22 cellular contexts compared by ENCODE assay signal in genomic region chr3:10226293-10226692, GRCh38. TPM values are rescaled to one million over a fixed set of nuclear protein-coding genes. Genes with fewer than 3 reads are reported as not detected.
DNase-seq lines count a peak whose midpoint lies in the region; ATAC-seq, FAIRE-seq and TF ChIP-seq lines count a peak whose summit lies in the region.
"Had no signal": no experiment of that assay in that cellular context is flagged by ENCODE, and none has a peak within 500 bp of the region (broad histone marks: within the 10 kb centered on the region; RNA-seq: fewer than 3 reads in every experiment).

No MANE protein-coding gene starts in this region.

- peak overlapping the region; percentile 84 for H3K27ac ChIP-seq in OCI-LY7 (ENCODE audit: low read depth, low read length, poor library complexity, severe bottlenecking)
- peak overlapping the region; percentile 87 for H3K27ac ChIP-seq in iPS-20b (ENCODE audit: low read length)
- H3K27ac ChIP-seq in mesenchymal stem cell (ENCODE audit: low read length, poor library complexity, severe bottlenecking), result no peak overlapping the region
- no peak overlapping the region for H3K27ac ChIP-seq in GM23248
- no peak overlapping the region for H3K27ac ChIP-seq in hepatocyte
- H3K27ac ChIP-seq: gastroesophageal sphincter had no signal

- TF ChIP-seq POLR2A in GM12892 (IDR thresholded peaks at IDR 0.05; ENCODE audit: low read depth, low read length), result no peak

- H3K4me2 ChIP-seq in OCI-LY7 (ENCODE audit: low read length), result peak overlapping the region; percentile 70
- H3K4me2 ChIP-seq in mesenchymal stem cell (ENCODE audit: low read length, poor library complexity, severe bottlenecking), result no peak overlapping the region
- no peak overlapping the region for H3K4me2 ChIP-seq in GM23248 (ENCODE audit: unreplicated experiment)
- no peak overlapping the region for H3K4me2 ChIP-seq in hepatocyte

- H3K79me2 ChIP-seq in OCI-LY7 (ENCODE audit: insufficient read depth, low read depth, low read length) (no peaks in the 10 kb centered on the region), GM23248 (ENCODE audit: insufficient read depth) (no peaks in the 10 kb centered on the region), hepatocyte (no peaks in the 10 kb centered on the region)

- no peak overlapping the region for H3K14ac ChIP-seq in mesenchymal stem cell (ENCODE audit: low read length in 2 of 2)

- CTCF ChIA-PET in OCI-LY7 (lab: Charles Lee; ENCODE audit: unreplicated experiment), result interaction anchor here (0.5 to 1.0 kb wide), 3 partner anchors 13 to 244 kb away, joined by 3 to 6 read pairs (median 5); no protein-coding TSS in a partner anchor

- H3K18ac ChIP-seq in mesenchymal stem cell (ENCODE audit: low read depth in 1 of 2, low read length in 2 of 2), result no peak overlapping the region

- H4K8ac ChIP-seq in mesenchymal stem cell (ENCODE audit: low read length), result no peak overlapping the region

- H3K9me2 ChIP-seq in OCI-LY7 (ENCODE audit: insufficient read depth, low read length) (no peaks in the 10 kb centered on the region), GM23248 (ENCODE audit: insufficient read depth) (no peaks in the 10 kb centered on the region), hepatocyte (replicated peaks; ENCODE audit: insufficient read depth) (no peaks in the 10 kb centered on the region)

- no peak overlapping the region for H2BK15ac ChIP-seq in mesenchymal stem cell (ENCODE audit: low read depth, poor library complexity, severe bottlenecking)

- H3K9ac ChIP-seq in iPS-20b (ENCODE audit: low read depth, low read length) (peak overlapping the region; percentile 76; the same call in 1 of the 2 replicates), mesenchymal stem cell (ENCODE audit: low read length) (no peak overlapping the region), GM23248 (no peak overlapping the region)

- BruUV-seq in OCI-LY7 (replicated peaks; lab: Mats Ljungman, UMichigan), result no TSS peak

- no peak overlapping the region for H2AK5ac ChIP-seq in mesenchymal stem cell (ENCODE audit: low read length, severe bottlenecking)

- H3K9me3 ChIP-seq in OCI-LY7 (ENCODE audit: low read length) (no peaks in the 10 kb centered on the region), iPS-20b (ENCODE audit: insufficient read depth, low read depth, low read length) (no peaks in the 10 kb centered on the region), mesenchymal stem cell (ENCODE audit: control insufficient read depth, low read length) (no peaks in the 10 kb centered on the region), GM23248 (ENCODE audit: low read depth) (no peaks in the 10 kb centered on the region), hepatocyte (ENCODE audit: low read depth) (no peaks in the 10 kb centered on the region)
- H3K9me3 ChIP-seq: gastroesophageal sphincter had no signal

- no peak overlapping the region for H2BK120ac ChIP-seq in mesenchymal stem cell (ENCODE audit: low read depth, low read length)

- H3K4ac ChIP-seq in mesenchymal stem cell (ENCODE audit: low read depth in 1 of 2, low read length in 2 of 2), result no peak overlapping the region

- H2AFZ ChIP-seq in OCI-LY7 (ENCODE audit: low read length), result peak overlapping the region; percentile 61
- no peak overlapping the region for H2AFZ ChIP-seq in mesenchymal stem cell (ENCODE audit: low read depth, low read length)
- H2AFZ ChIP-seq in GM23248, result no peak overlapping the region
- no peak overlapping the region for H2AFZ ChIP-seq in hepatocyte

- peak overlapping the region; percentile 41 for H3K4me3 ChIP-seq in OCI-LY7 (ENCODE audit: low read depth, low read length, poor library complexity, severe bottlenecking)
- H3K4me3 ChIP-seq in iPS-20b (ENCODE audit: low read length), result peak overlapping the region; percentile 60
- H3K4me3 ChIP-seq in mesenchymal stem cell (ENCODE audit: insufficient read depth in 1 of 2, low read depth in 1 of 2, low read length in 2 of 2), result no peak overlapping the region
- H3K4me3 ChIP-seq in GM23248, result no peak overlapping the region
- no peak overlapping the region for H3K4me3 ChIP-seq in hepatocyte
- H3K4me3 ChIP-seq: gastroesophageal sphincter, K562 had no signal

- WGBS in mesenchymal stem cell, result 61% methylated on average over 10 of the region's 10 CpGs
- WGBS in GM23248 (ENCODE audit: low coverage in 1 of 2, low lambda C conversion rate in 2 of 2, missing lambda C conversion rate in 2 of 2), 2 experiments, result 73 to 74% methylated on average over 10 of the region's 10 CpGs
- WGBS in hepatocyte (ENCODE audit: low lambda C conversion rate, missing lambda C conversion rate), result 53% methylated on average over 10 of the region's 10 CpGs

- H2BK5ac ChIP-seq in mesenchymal stem cell (ENCODE audit: low read depth, low read length, poor library complexity, severe bottlenecking), result no peak overlapping the region

- H3K79me1 ChIP-seq in mesenchymal stem cell (replicated peaks; ENCODE audit: low read length, poor library complexity, severe bottlenecking), result no peaks in the 10 kb centered on the region

- H4K91ac ChIP-seq in mesenchymal stem cell (ENCODE audit: low read length), result no peak overlapping the region

- H3K36me3 ChIP-seq in OCI-LY7 (ENCODE audit: insufficient read depth, low read length) (no peaks in the 10 kb centered on the region), iPS-20b (ENCODE audit: insufficient read depth, low read depth, low read length) (no peaks in the 10 kb centered on the region), mesenchymal stem cell (ENCODE audit: control insufficient read depth in 1 of 2, insufficient read depth in 2 of 2, low read depth in 1 of 2, low read length in 2 of 2) (peaks cover 20 to 69% of the 10 kb centered on the region in 2 experiments), GM23248 (ENCODE audit: low read depth) (no peaks in the 10 kb centered on the region), hepatocyte (replicated peaks; ENCODE audit: insufficient read depth, low read depth) (no peaks in the 10 kb centered on the region)

- H3F3A ChIP-seq in GM23248 (ENCODE audit: insufficient read depth), result 0 out of 2 replicates have a peak, but pooled peaks cover 7% of the 10 kb centered on the region

- H3K4me1 ChIP-seq in OCI-LY7 (ENCODE audit: insufficient read depth, low read length, poor library complexity, severe bottlenecking), result peaks cover 75% of the 10 kb centered on the region
- H3K4me1 ChIP-seq in iPS-20b (ENCODE audit: insufficient read depth, low read length), result peaks cover 4% of the 10 kb centered on the region; the same call in 1 of the 2 replicates
- H3K4me1 ChIP-seq in mesenchymal stem cell (ENCODE audit: control insufficient read depth, insufficient read depth, low read depth, low read length), result peaks cover 4% of the 10 kb centered on the region
- H3K4me1 ChIP-seq in GM23248 (ENCODE audit: insufficient read depth), result peaks cover 12% of the 10 kb centered on the region; the same call in 1 of the 2 replicates
- no peaks in the 10 kb centered on the region for H3K4me1 ChIP-seq in hepatocyte (ENCODE audit: insufficient read depth)

- no peaks in the 10 kb centered on the region for H4K20me1 ChIP-seq in OCI-LY7 (ENCODE audit: insufficient read depth, low read length)
- no peaks in the 10 kb centered on the region for H4K20me1 ChIP-seq in GM23248 (ENCODE audit: insufficient read depth)
- H4K20me1 ChIP-seq in hepatocyte (ENCODE audit: insufficient read depth, poor library complexity, severe bottlenecking), result no peaks in the 10 kb centered on the region

- FAIRE-seq in GM12892 (lab: Jason Lieb, UNC), result peak; percentile 5
- FAIRE-seq: bronchial epithelial cell, K562, keratinocyte had no signal

- in situ Hi-C loops in GM23248 (cut with MboI), result no loop called here

- intact Hi-C loops in OCI-LY7 (cut with micrococcal nuclease; ENCODE audit: unreplicated experiment), result loop anchor here (1.0 to 10.0 kb wide), 4 partner anchors 22 to 291 kb away; partner anchors contain the start of genes CRELD1, EMC3, FANCD2 and TATDN2

- H3K27me3 ChIP-seq in iPS-20b (ENCODE audit: insufficient read depth, low read length) (no peaks in the 10 kb centered on the region), mesenchymal stem cell (ENCODE audit: control insufficient read depth in 1 of 2, insufficient read depth in 1 of 2, low read length in 2 of 2) (no peaks in the 10 kb centered on the region), GM23248 (replicated peaks; ENCODE audit: insufficient read depth) (no peaks in the 10 kb centered on the region), hepatocyte (no peaks in the 10 kb centered on the region)
- H3K27me3 ChIP-seq: gastroesophageal sphincter had no signal

- H2BK12ac ChIP-seq in mesenchymal stem cell (ENCODE audit: low read length in 2 of 2), result no peak overlapping the region

- H3K23ac ChIP-seq in mesenchymal stem cell (ENCODE audit: low read length in 2 of 2), result no peak overlapping the region

- peak; percentile 35 for ATAC-seq in HG02759 (IDR thresholded peaks at IDR 0.05; ENCODE audit: unreplicated experiment)
- ATAC-seq: gastroesophageal sphincter, K562, natural killer cell, Right ventricle myocardium inferior had no signal

- TF ChIP-seq CTCF in OCI-LY7 (conservative IDR thresholded peaks at IDR 0.05; ENCODE audit: low read length) (no peak), hepatocyte (IDR thresholded peaks at IDR 0.05; ENCODE audit: poor library complexity) (no peak)

- DNase-seq in GM12892 (ENCODE audit: insufficient read length), result no peak
- DNase-seq in OCI-LY7 (ENCODE audit: low spot score), result peak; percentile 83
- no peak for DNase-seq in mesenchymal stem cell
- no peak for DNase-seq in cerebellar cortex (ENCODE audit: low spot score)
- DNase-seq in GM23248, result no peak
- DNase-seq in hepatocyte (ENCODE audit: low spot score), result no peak
- DNase-seq: activated CD4-positive, CD25-positive, alpha-beta regulatory T cell treated with anti-CD3 and anti-CD28 coated beads, Interleukin-2, amount 50 U/mL, for 72 hours; GDM1; mammary epithelial cell; natural killer cell; NCI-H1092; posterior cingulate gyrus; stimulated activated CD4-positive, alpha-beta T cell treated with anti-CD3 and anti-CD28 coated beads, Interleukin-2, amount 100 ng/mL, for 48 hours; substantia nigra; T-helper 2 cell had no signal

- POLR2A ChIA-PET in OCI-LY7 (lab: Charles Lee), result interaction anchor here (0.7 to 1.5 kb wide), 9 partner anchors 21 to 1946 kb away, joined by 3 to 11 read pairs (median 4); partner anchors contain the start of gene TATDN2

RNA-seq across cellular contexts. Expression of gene TATDN2, which starts 22.0 kb away (rescaled TPM):
- 19.4 TPM for polyA plus RNA-seq in GM12892 (2012; ENCODE audit: missing spikeins)
- 22.0 and 22.9 TPM in 2 replicates for total RNA-seq in OCI-LY7 (2014; rRNA removed; shearing (Covaris generic))
- total RNA-seq in OCI-LY7 (2022), result 57.5 and 63.4 TPM in 2 replicates
- 17.8 TPM for polyA plus RNA-seq in mesenchymal stem cell (2013, experiment 1 of 2)
- polyA plus RNA-seq in mesenchymal stem cell (2013, experiment 2 of 2), result 17.5 TPM
- total RNA-seq in GM23248 (2014; rRNA removed; shearing (Covaris generic)), result 8.4 and 10.1 TPM in 2 replicates
- 4.6 and 4.9 TPM in 2 replicates for polyA plus RNA-seq in GM23248 (2016; fragmentation: Nextera tagmentation; extraction: Ambion mirVana)
- 22.6 and 24.5 TPM in 2 replicates for total RNA-seq in hepatocyte
- 6.5 and 9.3 TPM in 2 replicates for polyA plus RNA-seq in hepatocyte

Comparison
In these comparisons a context has a peak if more than half of its experiments do, and no peak if none do; other contexts are left out.
1. H3K27ac ChIP-seq: peak in OCI-LY7 (single experiment) and iPS-20b (single experiment); none in mesenchymal stem cell (single experiment), GM23248 (single experiment) and hepatocyte (single experiment).
2. H3K4me3 ChIP-seq: peak in OCI-LY7 (single experiment) and iPS-20b (single experiment); none in mesenchymal stem cell (0 of 2), GM23248 (single experiment) and hepatocyte (single experiment).